Comparison of ENCODE assay signal across 40 cellular contexts in the genomic region with DNA sequence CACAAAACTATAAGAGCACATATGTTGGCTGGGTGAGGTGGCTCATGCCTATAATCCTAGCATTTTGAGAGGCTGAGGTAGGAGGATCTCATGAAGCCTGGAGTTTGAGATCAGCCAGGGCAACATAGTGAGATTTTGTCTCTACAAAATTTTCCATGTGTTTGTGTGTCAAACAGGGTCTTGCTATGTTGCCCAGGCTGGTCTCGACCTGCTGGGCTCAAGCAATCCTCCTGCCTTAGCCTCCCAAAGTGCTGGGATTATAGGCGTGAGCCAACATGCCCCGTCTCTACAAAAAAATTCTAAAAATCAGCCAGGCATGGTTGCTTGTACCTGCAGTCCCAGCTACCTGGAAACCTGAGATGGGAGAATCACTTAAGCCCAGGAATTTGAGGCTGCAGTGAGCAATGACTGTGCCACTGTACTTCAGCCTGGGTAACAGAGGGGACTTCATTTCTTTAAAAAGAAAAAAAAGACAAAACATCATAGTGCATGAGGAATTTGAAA. TPM values are rescaled to one million over a fixed set of nuclear protein-coding genes. Genes with fewer than 3 reads are reported as not detected.
"Had no signal": no experiment of that assay in that cellular context is flagged by ENCODE, and none has a peak within 500 bp of the region (broad histone marks: within the 10 kb centered on the region; RNA-seq: fewer than 3 reads in every experiment).

No MANE protein-coding gene starts in this region.

- H3K27me3 Mint-ChIP-seq: activated CD4-positive, alpha-beta memory T cell treated with anti-CD3 and anti-CD28 coated beads for 36 hours; activated CD4-positive, alpha-beta T cell treated with anti-CD3 and anti-CD28 coated beads, Interleukin-2, amount 10 ng/mL, durations not matched to agents 24 days and 14 days; activated CD8-positive, alpha-beta T cell treated with anti-CD3 and anti-CD28 coated beads for 36 hours; activated naive CD4-positive, alpha-beta T cell treated with anti-CD3 and anti-CD28 coated beads, Interleukin-2, amount 50 U/mL, for 24 hours; activated naive CD8-positive, alpha-beta T cell; activated naive CD8-positive, alpha-beta T cell treated with anti-CD3 and anti-CD28 coated beads, Interleukin-2, amount 10 ng/mL, durations not matched to agents 7 days and 5 days; activated naive CD8-positive, alpha-beta T cell treated with anti-CD3 and anti-CD28 coated beads, Interleukin-2, amount 50 U/mL, for 24 hours; activated T-helper 17 cell treated with anti-CD3 and anti-CD28 coated beads, Interleukin-2, amount 50 U/mL, for 72 hours; brain; central memory CD8-positive, alpha-beta T cell had no signal

- H3K4me3 Mint-ChIP-seq: activated CD4-positive, alpha-beta memory T cell treated with anti-CD3 and anti-CD28 coated beads for 36 hours; activated CD4-positive, alpha-beta T cell treated with anti-CD3 and anti-CD28 coated beads, Interleukin-2, amount 10 ng/mL, durations not matched to agents 24 days and 14 days; activated CD8-positive, alpha-beta T cell treated with anti-CD3 and anti-CD28 coated beads for 36 hours; activated naive CD4-positive, alpha-beta T cell treated with anti-CD3 and anti-CD28 coated beads for 36 hours; activated naive CD4-positive, alpha-beta T cell treated with anti-CD3 and anti-CD28 coated beads, Interleukin-2, amount 50 U/mL, for 24 hours; activated naive CD8-positive, alpha-beta T cell; activated naive CD8-positive, alpha-beta T cell treated with anti-CD3 and anti-CD28 coated beads, Interleukin-2, amount 10 ng/mL, durations not matched to agents 7 days and 5 days; activated naive CD8-positive, alpha-beta T cell treated with anti-CD3 and anti-CD28 coated beads, Interleukin-2, amount 50 U/mL, for 24 hours; activated T-cell treated with anti-CD3 and anti-CD28 coated beads, Interleukin-2, amount 50 U/mL, for 4 hours; activated T-cell treated with anti-CD3 and anti-CD28 coated beads, Interleukin-2, amount 50 U/mL, for 72 hours; activated T-helper 1 cell treated with anti-CD3 and anti-CD28 coated beads, Interleukin-12 subunit alpha, Interleukin-12 subunit beta, Interleukin-2, Interleukin-4 antibody, amounts not matched to agents 30 ng/mL and 10 ng/mL and 1 ng/mL, durations not matched to agents 14 hours and 24 hours and 36 hours; activated T-helper 17 cell treated with anti-CD3 and anti-CD28 coated beads, Interleukin-2, amount 50 U/mL, for 72 hours; brain; central memory CD8-positive, alpha-beta T cell; T-helper 1 cell treated with Interleukin-12 subunit alpha and Interleukin-12 subunit beta and Interleukin-4 antibody, amounts not matched to agents 30 μg/mL and 1 μg/mL, for 36 hours; T-helper 2 cell treated with Interferon-gamma antibody and Interleukin-4, amounts not matched to agents 5 μg/mL and 100 μg/mL, for 36 hours had no signal

- DNase-seq: activated CD4-positive, alpha-beta memory T cell treated with anti-CD3 and anti-CD28 coated beads for 36 hours; activated CD4-positive, alpha-beta T cell treated with anti-CD3 and anti-CD28 coated beads for 1 hour; activated CD4-positive, alpha-beta T cell treated with anti-CD3 and anti-CD28 coated beads for 4 hours; activated CD4-positive, alpha-beta T cell treated with anti-CD3 and anti-CD28 coated beads, Interleukin-2, amount 10 ng/mL, durations not matched to agents 24 days and 14 days; activated CD4-positive, alpha-beta T cell treated with anti-CD3 and anti-CD28 coated beads, Interleukin-2, amount 50 U/mL, for 1 hour; activated CD4-positive, alpha-beta T cell treated with anti-CD3 and anti-CD28 coated beads, Interleukin-2, amount 50 U/mL, for 4 hours; activated CD4-positive, CD25-positive, alpha-beta regulatory T cell; activated CD8-positive, alpha-beta memory T cell treated with anti-CD3 and anti-CD28 coated beads, Interleukin-2, amount 50 U/mL, for 4 hours; activated CD8-positive, alpha-beta T cell treated with anti-CD3 and anti-CD28 coated beads for 36 hours; activated effector memory CD4-positive, alpha-beta T cell treated with anti-CD3 and anti-CD28 coated beads, Interleukin-2, amount 50 U/mL, for 16 hours; activated gamma-delta T cell treated with Interleukin-2 at 50 U/mL for 16 hours; activated naive CD4-positive, alpha-beta T cell; activated naive CD4-positive, alpha-beta T cell treated with anti-CD3 and anti-CD28 coated beads for 36 hours; activated naive CD8-positive, alpha-beta T cell treated with anti-CD3 and anti-CD28 coated beads, Interleukin-2, amount 10 ng/mL, durations not matched to agents 7 days and 5 days; activated naive CD8-positive, alpha-beta T cell treated with anti-CD3 and anti-CD28 coated beads, Interleukin-2, amount 50 U/mL, for 24 hours; activated T-cell treated with anti-CD3 and anti-CD28 coated beads for 4 hours; activated T-cell treated with anti-CD3 and anti-CD28 coated beads, Interleukin-2, amount 50 U/mL, for 1 hour; activated T-cell treated with anti-CD3 and anti-CD28 coated beads, Interleukin-2, amount 50 U/mL, for 4 hours; activated T-cell treated with anti-CD3 and anti-CD28 coated beads, Interleukin-2, amount 50 U/mL, for 72 hours; amygdala; anterior cingulate cortex; caudate nucleus; cerebellar nuclear complex; T-helper 1 cell; T-helper 2 cell; T-helper 9 cell had no signal

- H3K27ac Mint-ChIP-seq: activated CD4-positive, alpha-beta memory T cell treated with anti-CD3 and anti-CD28 coated beads for 36 hours; activated CD4-positive, alpha-beta T cell treated with anti-CD3 and anti-CD28 coated beads, Interleukin-2, amount 10 ng/mL, durations not matched to agents 24 days and 14 days; activated CD8-positive, alpha-beta T cell treated with anti-CD3 and anti-CD28 coated beads for 36 hours; activated naive CD4-positive, alpha-beta T cell treated with anti-CD3 and anti-CD28 coated beads, Interleukin-2, amount 50 U/mL, for 24 hours; activated naive CD8-positive, alpha-beta T cell; activated naive CD8-positive, alpha-beta T cell treated with anti-CD3 and anti-CD28 coated beads, Interleukin-2, amount 10 ng/mL, durations not matched to agents 7 days and 5 days; activated naive CD8-positive, alpha-beta T cell treated with anti-CD3 and anti-CD28 coated beads, Interleukin-2, amount 50 U/mL, for 24 hours; activated T-cell treated with anti-CD3 and anti-CD28 coated beads, Interleukin-2, amount 50 U/mL, for 72 hours; activated T-helper 1 cell treated with anti-CD3 and anti-CD28 coated beads, Interleukin-12 subunit alpha, Interleukin-12 subunit beta, Interleukin-2, Interleukin-4 antibody, amounts not matched to agents 30 ng/mL and 10 ng/mL and 1 ng/mL, durations not matched to agents 14 hours and 24 hours and 36 hours; activated T-helper 17 cell treated with anti-CD3 and anti-CD28 coated beads, Interleukin-2, amount 50 U/mL, for 72 hours; brain; T-helper 1 cell treated with Interleukin-12 subunit alpha and Interleukin-12 subunit beta and Interleukin-4 antibody, amounts not matched to agents 30 μg/mL and 1 μg/mL, for 36 hours; T-helper 2 cell treated with Interferon-gamma antibody and Interleukin-4, amounts not matched to agents 5 μg/mL and 100 μg/mL, for 36 hours had no signal

- H3K4me3 ChIP-seq: ascending aorta, cardiac muscle cell had no signal

- H3K27me3 ChIP-seq: ascending aorta, cardiac muscle cell had no signal

- H3K27ac ChIP-seq: ascending aorta, cardiac muscle cell, VCaP had no signal

- FAIRE-seq: bronchial epithelial cell, TTC549 had no signal

- H3K9me3 ChIP-seq: ascending aorta had no signal

- H3K4me1 ChIP-seq: ascending aorta had no signal

- ATAC-seq: activated CD4-positive, CD25-positive, alpha-beta regulatory T cell treated with anti-CD3 and anti-CD28 coated beads, Interleukin-2, amount 50 U/mL, for 24 hours; activated CD8-positive, alpha-beta T cell treated with anti-CD3 and anti-CD28 coated beads for 36 hours; activated naive CD8-positive, alpha-beta T cell treated with anti-CD3 and anti-CD28 coated beads, Interleukin-2, amount 50 U/mL, for 24 hours; activated T-cell treated with anti-CD3 and anti-CD28 coated beads, Interleukin-2, amount 50 U/mL, for 4 hours; activated T-cell treated with anti-CD3 and anti-CD28 coated beads, Interleukin-2, amount 50 U/mL, for 72 hours; activated T-helper 17 cell treated with anti-CD3 and anti-CD28 coated beads, Interleukin-2, amount 50 U/mL, for 72 hours had no signal

- H3K9me3 Mint-ChIP-seq: activated CD4-positive, alpha-beta memory T cell treated with anti-CD3 and anti-CD28 coated beads for 36 hours; activated CD4-positive, alpha-beta T cell treated with anti-CD3 and anti-CD28 coated beads, Interleukin-2, amount 10 ng/mL, durations not matched to agents 24 days and 14 days; activated CD8-positive, alpha-beta T cell treated with anti-CD3 and anti-CD28 coated beads for 36 hours; activated naive CD4-positive, alpha-beta T cell treated with anti-CD3 and anti-CD28 coated beads for 36 hours; activated naive CD4-positive, alpha-beta T cell treated with anti-CD3 and anti-CD28 coated beads, Interleukin-2, amount 50 U/mL, for 24 hours; activated naive CD8-positive, alpha-beta T cell treated with anti-CD3 and anti-CD28 coated beads, Interleukin-2, amount 50 U/mL, for 24 hours; activated T-cell treated with anti-CD3 and anti-CD28 coated beads, Interleukin-2, amount 50 U/mL, for 4 hours; activated T-cell treated with anti-CD3 and anti-CD28 coated beads, Interleukin-2, amount 50 U/mL, for 72 hours; activated T-helper 1 cell treated with anti-CD3 and anti-CD28 coated beads, Interleukin-12 subunit alpha, Interleukin-12 subunit beta, Interleukin-2, Interleukin-4 antibody, amounts not matched to agents 30 ng/mL and 10 ng/mL and 1 ng/mL, durations not matched to agents 14 hours and 24 hours and 36 hours; activated T-helper 17 cell treated with anti-CD3 and anti-CD28 coated beads, Interleukin-2, amount 50 U/mL, for 72 hours; brain; central memory CD8-positive, alpha-beta T cell; T-helper 1 cell treated with Interleukin-12 subunit alpha and Interleukin-12 subunit beta and Interleukin-4 antibody, amounts not matched to agents 30 μg/mL and 1 μg/mL, for 36 hours; T-helper 2 cell treated with Interferon-gamma antibody and Interleukin-4, amounts not matched to agents 5 μg/mL and 100 μg/mL, for 36 hours had no signal

- H3K4me1 Mint-ChIP-seq: activated naive CD4-positive, alpha-beta T cell treated with anti-CD3 and anti-CD28 coated beads, Interleukin-2, amount 50 U/mL, for 24 hours; activated naive CD8-positive, alpha-beta T cell treated with anti-CD3 and anti-CD28 coated beads, Interleukin-2, amount 50 U/mL, for 24 hours; activated T-helper 17 cell treated with anti-CD3 and anti-CD28 coated beads, Interleukin-2, amount 50 U/mL, for 72 hours; brain; central memory CD8-positive, alpha-beta T cell had no signal

RNA-seq across cellular contexts. Expression of a gene that starts 28.3 kb away (rescaled TPM):
- total RNA-seq: activated T-helper 17 cell treated with anti-CD3 and anti-CD28 coated beads, Interleukin-2, amount 50 U/mL, for 72 hours had no signal
